Comparison of ENCODE assay signal across 1 cellular context in the genomic region with DNA sequence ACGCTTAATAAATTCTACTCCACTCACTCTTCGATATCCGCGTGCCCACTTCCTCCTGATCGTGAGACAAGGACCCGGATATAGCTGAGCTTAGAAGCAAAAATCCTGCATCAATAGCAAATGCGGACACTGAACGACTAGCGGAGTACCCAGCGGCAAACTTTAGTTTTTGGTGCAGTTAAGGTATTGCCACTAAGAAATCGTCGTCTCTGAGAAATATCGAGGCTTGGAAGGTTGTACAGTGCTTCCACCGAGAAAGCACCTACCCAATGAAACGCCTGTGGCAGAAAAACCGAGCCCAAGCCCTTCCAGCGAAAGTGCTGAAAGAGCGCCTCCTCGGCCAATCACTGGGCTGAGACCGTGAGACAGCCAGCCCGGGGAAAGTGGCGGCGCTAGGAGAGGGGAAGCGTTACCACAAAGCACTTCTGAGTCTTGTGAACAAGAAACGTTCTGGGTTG.
TF ChIP-seq lines count a peak whose summit lies in the region.

No MANE protein-coding gene starts in this region.

TF ChIP-seq in GM12878, 131 proteins besides CTCF, POLR2A, EP300 and RAD21 (continued from another document and continues in another):
- TF ChIP-seq, protein P1, sequence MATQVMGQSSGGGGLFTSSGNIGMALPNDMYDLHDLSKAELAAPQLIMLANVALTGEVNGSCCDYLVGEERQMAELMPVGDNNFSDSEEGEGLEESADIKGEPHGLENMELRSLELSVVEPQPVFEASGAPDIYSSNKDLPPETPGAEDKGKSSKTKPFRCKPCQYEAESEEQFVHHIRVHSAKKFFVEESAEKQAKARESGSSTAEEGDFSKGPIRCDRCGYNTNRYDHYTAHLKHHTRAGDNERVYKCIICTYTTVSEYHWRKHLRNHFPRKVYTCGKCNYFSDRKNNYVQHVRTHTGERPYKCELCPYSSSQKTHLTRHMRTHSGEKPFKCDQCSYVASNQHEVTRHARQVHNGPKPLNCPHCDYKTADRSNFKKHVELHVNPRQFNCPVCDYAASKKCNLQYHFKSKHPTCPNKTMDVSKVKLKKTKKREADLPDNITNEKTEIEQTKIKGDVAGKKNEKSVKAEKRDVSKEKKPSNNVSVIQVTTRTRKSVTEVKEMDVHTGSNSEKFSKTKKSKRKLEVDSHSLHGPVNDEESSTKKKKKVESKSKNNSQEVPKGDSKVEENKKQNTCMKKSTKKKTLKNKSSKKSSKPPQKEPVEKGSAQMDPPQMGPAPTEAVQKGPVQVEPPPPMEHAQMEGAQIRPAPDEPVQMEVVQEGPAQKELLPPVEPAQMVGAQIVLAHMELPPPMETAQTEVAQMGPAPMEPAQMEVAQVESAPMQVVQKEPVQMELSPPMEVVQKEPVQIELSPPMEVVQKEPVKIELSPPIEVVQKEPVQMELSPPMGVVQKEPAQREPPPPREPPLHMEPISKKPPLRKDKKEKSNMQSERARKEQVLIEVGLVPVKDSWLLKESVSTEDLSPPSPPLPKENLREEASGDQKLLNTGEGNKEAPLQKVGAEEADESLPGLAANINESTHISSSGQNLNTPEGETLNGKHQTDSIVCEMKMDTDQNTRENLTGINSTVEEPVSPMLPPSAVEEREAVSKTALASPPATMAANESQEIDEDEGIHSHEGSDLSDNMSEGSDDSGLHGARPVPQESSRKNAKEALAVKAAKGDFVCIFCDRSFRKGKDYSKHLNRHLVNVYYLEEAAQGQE (IDR thresholded peaks at IDR 0.05; ENCODE audit: low read depth, low read length): no peak
- no peak for TF ChIP-seq CREB1 (IDR thresholded peaks at IDR 0.05; ENCODE audit: low read depth)
- TF ChIP-seq RUNX3 (IDR thresholded peaks at IDR 0.05; ENCODE audit: low read length): peak; percentile 65
- no peak for TF ChIP-seq EGR1 (IDR thresholded peaks at IDR 0.05; ENCODE audit: borderline replicate concordance in 1 of 2, low read depth in 2 of 2, low read length in 2 of 2)
- TF ChIP-seq YBX1 (IDR thresholded peaks at IDR 0.05): no peak
- no peak for TF ChIP-seq CREM (IDR thresholded peaks at IDR 0.05; ENCODE audit: low read depth)
- TF ChIP-seq SMAD1 (IDR thresholded peaks at IDR 0.05; ENCODE audit: low read depth, partially characterized antibody): no peak
- TF ChIP-seq HDAC2 (IDR thresholded peaks at IDR 0.05): no peak
- TF ChIP-seq MTA3 (IDR thresholded peaks at IDR 0.05; ENCODE audit: borderline replicate concordance, low read length): peak; percentile 75; the same call in 1 of the 2 replicates
- TF ChIP-seq, protein P2, sequence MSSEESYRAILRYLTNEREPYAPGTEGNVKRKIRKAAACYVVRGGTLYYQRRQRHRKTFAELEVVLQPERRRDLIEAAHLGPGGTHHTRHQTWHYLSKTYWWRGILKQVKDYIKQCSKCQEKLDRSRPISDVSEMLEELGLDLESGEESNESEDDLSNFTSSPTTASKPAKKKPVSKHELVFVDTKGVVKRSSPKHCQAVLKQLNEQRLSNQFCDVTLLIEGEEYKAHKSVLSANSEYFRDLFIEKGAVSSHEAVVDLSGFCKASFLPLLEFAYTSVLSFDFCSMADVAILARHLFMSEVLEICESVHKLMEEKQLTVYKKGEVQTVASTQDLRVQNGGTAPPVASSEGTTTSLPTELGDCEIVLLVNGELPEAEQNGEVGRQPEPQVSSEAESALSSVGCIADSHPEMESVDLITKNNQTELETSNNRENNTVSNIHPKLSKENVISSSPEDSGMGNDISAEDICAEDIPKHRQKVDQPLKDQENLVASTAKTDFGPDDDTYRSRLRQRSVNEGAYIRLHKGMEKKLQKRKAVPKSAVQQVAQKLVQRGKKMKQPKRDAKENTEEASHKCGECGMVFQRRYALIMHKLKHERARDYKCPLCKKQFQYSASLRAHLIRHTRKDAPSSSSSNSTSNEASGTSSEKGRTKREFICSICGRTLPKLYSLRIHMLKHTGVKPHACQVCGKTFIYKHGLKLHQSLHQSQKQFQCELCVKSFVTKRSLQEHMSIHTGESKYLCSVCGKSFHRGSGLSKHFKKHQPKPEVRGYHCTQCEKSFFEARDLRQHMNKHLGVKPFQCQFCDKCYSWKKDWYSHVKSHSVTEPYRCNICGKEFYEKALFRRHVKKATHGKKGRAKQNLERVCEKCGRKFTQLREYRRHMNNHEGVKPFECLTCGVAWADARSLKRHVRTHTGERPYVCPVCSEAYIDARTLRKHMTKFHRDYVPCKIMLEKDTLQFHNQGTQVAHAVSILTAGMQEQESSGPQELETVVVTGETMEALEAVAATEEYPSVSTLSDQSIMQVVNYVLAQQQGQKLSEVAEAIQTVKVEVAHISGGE (CRISPR knock-in tag; IDR thresholded peaks at IDR 0.05): no peak
- TF ChIP-seq STAT3 (IDR thresholded peaks at IDR 0.05; ENCODE audit: low read depth, low read length): no peak
- TF ChIP-seq, protein P3, sequence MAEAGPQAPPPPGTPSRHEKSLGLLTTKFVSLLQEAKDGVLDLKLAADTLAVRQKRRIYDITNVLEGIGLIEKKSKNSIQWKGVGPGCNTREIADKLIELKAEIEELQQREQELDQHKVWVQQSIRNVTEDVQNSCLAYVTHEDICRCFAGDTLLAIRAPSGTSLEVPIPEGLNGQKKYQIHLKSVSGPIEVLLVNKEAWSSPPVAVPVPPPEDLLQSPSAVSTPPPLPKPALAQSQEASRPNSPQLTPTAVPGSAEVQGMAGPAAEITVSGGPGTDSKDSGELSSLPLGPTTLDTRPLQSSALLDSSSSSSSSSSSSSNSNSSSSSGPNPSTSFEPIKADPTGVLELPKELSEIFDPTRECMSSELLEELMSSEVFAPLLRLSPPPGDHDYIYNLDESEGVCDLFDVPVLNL (IDR thresholded peaks at IDR 0.05; ENCODE audit: low read depth, low read length): no peak
- TF ChIP-seq ATF7 (IDR thresholded peaks at IDR 0.05; ENCODE audit: low read depth): no peak; the same call in 1 of the 2 replicates
- TF ChIP-seq TCF7 (IDR thresholded peaks at IDR 0.05; ENCODE audit: borderline replicate concordance): no peak
- no peak for TF ChIP-seq GABPA (IDR thresholded peaks at IDR 0.05; ENCODE audit: low read depth)
- no peak for TF ChIP-seq TARDBP (IDR thresholded peaks at IDR 0.05; ENCODE audit: borderline replicate concordance)
- no peak for TF ChIP-seq RFX5 (IDR thresholded peaks at IDR 0.05; ENCODE audit: low read depth, low read length)
- no peak for TF ChIP-seq SREBF2 (IDR thresholded peaks at IDR 0.05; ENCODE audit: low read length)
- TF ChIP-seq MTA2 (IDR thresholded peaks at IDR 0.05; ENCODE audit: low read depth): no peak
- TF ChIP-seq, protein P4, sequence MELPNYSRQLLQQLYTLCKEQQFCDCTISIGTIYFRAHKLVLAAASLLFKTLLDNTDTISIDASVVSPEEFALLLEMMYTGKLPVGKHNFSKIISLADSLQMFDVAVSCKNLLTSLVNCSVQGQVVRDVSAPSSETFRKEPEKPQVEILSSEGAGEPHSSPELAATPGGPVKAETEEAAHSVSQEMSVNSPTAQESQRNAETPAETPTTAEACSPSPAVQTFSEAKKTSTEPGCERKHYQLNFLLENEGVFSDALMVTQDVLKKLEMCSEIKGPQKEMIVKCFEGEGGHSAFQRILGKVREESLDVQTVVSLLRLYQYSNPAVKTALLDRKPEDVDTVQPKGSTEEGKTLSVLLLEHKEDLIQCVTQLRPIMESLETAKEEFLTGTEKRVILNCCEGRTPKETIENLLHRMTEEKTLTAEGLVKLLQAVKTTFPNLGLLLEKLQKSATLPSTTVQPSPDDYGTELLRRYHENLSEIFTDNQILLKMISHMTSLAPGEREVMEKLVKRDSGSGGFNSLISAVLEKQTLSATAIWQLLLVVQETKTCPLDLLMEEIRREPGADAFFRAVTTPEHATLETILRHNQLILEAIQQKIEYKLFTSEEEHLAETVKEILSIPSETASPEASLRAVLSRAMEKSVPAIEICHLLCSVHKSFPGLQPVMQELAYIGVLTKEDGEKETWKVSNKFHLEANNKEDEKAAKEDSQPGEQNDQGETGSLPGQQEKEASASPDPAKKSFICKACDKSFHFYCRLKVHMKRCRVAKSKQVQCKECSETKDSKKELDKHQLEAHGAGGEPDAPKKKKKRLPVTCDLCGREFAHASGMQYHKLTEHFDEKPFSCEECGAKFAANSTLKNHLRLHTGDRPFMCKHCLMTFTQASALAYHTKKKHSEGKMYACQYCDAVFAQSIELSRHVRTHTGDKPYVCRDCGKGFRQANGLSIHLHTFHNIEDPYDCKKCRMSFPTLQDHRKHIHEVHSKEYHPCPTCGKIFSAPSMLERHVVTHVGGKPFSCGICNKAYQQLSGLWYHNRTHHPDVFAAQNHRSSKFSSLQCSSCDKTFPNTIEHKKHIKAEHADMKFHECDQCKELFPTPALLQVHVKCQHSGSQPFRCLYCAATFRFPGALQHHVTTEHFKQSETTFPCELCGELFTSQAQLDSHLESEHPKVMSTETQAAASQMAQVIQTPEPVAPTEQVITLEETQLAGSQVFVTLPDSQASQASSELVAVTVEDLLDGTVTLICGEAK (IDR thresholded peaks at IDR 0.05; ENCODE audit: borderline replicate concordance): peak; percentile 13; the same call in 1 of the 2 replicates
- no peak for TF ChIP-seq KAT2A (conservative IDR thresholded peaks at IDR 0.05; ENCODE audit: control insufficient read depth, low read depth, low read length)
- TF ChIP-seq, protein P5, sequence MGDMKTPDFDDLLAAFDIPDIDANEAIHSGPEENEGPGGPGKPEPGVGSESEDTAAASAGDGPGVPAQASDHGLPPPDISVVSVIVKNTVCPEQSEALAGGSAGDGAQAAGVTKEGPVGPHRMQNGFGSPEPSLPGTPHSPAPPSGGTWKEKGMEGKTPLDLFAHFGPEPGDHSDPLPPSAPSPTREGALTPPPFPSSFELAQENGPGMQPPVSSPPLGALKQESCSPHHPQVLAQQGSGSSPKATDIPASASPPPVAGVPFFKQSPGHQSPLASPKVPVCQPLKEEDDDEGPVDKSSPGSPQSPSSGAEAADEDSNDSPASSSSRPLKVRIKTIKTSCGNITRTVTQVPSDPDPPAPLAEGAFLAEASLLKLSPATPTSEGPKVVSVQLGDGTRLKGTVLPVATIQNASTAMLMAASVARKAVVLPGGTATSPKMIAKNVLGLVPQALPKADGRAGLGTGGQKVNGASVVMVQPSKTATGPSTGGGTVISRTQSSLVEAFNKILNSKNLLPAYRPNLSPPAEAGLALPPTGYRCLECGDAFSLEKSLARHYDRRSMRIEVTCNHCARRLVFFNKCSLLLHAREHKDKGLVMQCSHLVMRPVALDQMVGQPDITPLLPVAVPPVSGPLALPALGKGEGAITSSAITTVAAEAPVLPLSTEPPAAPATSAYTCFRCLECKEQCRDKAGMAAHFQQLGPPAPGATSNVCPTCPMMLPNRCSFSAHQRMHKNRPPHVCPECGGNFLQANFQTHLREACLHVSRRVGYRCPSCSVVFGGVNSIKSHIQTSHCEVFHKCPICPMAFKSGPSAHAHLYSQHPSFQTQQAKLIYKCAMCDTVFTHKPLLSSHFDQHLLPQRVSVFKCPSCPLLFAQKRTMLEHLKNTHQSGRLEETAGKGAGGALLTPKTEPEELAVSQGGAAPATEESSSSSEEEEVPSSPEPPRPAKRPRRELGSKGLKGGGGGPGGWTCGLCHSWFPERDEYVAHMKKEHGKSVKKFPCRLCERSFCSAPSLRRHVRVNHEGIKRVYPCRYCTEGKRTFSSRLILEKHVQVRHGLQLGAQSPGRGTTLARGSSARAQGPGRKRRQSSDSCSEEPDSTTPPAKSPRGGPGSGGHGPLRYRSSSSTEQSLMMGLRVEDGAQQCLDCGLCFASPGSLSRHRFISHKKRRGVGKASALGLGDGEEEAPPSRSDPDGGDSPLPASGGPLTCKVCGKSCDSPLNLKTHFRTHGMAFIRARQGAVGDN (IDR thresholded peaks at IDR 0.05): no peak
- TF ChIP-seq, protein P6, sequence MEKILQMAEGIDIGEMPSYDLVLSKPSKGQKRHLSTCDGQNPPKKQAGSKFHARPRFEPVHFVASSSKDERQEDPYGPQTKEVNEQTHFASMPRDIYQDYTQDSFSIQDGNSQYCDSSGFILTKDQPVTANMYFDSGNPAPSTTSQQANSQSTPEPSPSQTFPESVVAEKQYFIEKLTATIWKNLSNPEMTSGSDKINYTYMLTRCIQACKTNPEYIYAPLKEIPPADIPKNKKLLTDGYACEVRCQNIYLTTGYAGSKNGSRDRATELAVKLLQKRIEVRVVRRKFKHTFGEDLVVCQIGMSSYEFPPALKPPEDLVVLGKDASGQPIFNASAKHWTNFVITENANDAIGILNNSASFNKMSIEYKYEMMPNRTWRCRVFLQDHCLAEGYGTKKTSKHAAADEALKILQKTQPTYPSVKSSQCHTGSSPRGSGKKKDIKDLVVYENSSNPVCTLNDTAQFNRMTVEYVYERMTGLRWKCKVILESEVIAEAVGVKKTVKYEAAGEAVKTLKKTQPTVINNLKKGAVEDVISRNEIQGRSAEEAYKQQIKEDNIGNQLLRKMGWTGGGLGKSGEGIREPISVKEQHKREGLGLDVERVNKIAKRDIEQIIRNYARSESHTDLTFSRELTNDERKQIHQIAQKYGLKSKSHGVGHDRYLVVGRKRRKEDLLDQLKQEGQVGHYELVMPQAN (conservative IDR thresholded peaks at IDR 0.05): no peak
- peak; percentile 34; the same call in 1 of the 2 replicates for TF ChIP-seq FOXM1 (IDR thresholded peaks at IDR 0.05; ENCODE audit: low read depth, low read length)
- TF ChIP-seq STAT1 (conservative IDR thresholded peaks at IDR 0.05): no peak
- no peak for TF ChIP-seq TBL1XR1 (IDR thresholded peaks at IDR 0.05; ENCODE audit: low read depth, low read length)
- no peak for TF ChIP-seq NR2C2 (IDR thresholded peaks at IDR 0.05; ENCODE audit: borderline replicate concordance, control insufficient read depth, insufficient read length, low read depth)
- TF ChIP-seq MEF2A (IDR thresholded peaks at IDR 0.05; ENCODE audit: insufficient read depth, low read depth, low read length): 0 out of 2 replicates have a peak, but pooled peaks have one; percentile 6
- TF ChIP-seq, protein P7, sequence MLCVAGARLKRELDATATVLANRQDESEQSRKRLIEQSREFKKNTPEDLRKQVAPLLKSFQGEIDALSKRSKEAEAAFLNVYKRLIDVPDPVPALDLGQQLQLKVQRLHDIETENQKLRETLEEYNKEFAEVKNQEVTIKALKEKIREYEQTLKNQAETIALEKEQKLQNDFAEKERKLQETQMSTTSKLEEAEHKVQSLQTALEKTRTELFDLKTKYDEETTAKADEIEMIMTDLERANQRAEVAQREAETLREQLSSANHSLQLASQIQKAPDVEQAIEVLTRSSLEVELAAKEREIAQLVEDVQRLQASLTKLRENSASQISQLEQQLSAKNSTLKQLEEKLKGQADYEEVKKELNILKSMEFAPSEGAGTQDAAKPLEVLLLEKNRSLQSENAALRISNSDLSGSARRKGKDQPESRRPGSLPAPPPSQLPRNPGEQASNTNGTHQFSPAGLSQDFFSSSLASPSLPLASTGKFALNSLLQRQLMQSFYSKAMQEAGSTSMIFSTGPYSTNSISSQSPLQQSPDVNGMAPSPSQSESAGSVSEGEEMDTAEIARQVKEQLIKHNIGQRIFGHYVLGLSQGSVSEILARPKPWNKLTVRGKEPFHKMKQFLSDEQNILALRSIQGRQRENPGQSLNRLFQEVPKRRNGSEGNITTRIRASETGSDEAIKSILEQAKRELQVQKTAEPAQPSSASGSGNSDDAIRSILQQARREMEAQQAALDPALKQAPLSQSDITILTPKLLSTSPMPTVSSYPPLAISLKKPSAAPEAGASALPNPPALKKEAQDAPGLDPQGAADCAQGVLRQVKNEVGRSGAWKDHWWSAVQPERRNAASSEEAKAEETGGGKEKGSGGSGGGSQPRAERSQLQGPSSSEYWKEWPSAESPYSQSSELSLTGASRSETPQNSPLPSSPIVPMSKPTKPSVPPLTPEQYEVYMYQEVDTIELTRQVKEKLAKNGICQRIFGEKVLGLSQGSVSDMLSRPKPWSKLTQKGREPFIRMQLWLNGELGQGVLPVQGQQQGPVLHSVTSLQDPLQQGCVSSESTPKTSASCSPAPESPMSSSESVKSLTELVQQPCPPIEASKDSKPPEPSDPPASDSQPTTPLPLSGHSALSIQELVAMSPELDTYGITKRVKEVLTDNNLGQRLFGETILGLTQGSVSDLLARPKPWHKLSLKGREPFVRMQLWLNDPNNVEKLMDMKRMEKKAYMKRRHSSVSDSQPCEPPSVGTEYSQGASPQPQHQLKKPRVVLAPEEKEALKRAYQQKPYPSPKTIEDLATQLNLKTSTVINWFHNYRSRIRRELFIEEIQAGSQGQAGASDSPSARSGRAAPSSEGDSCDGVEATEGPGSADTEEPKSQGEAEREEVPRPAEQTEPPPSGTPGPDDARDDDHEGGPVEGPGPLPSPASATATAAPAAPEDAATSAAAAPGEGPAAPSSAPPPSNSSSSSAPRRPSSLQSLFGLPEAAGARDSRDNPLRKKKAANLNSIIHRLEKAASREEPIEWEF (IDR thresholded peaks at IDR 0.05; ENCODE audit: insufficient replicate concordance, low read depth, low read length): no peak
